In the genomic region with DNA sequence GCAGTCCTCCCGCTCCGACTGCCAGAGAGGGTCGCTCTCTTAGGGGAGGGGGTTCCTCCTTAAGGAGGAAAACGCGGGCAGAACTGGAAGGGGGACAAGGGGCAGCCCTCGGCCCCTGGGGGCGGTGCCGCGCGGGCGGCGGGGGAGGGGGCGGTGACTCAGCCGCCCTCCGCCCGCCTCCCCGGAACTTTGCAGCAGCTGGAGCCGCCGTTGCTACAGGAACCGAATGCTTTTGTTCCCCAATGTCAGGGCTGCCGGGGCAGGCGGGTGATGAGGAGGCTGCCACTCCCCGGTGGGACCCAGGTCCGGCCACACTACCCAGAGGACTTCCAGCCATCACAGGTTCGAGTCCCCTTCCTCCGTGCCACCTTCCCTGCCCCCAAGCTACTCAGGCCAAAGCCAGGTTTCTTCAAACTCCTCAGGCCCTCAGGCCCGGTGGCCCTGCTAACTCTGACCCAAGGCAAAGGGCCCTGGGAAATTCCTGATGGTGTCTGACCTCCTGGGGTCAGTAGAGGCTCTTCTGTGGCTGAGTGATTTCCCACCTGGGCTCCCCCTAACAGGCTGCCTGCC, we compare ENCODE assay signal across 8 cellular contexts. TPM values are rescaled to one million over a fixed set of nuclear protein-coding genes. Genes with fewer than 3 reads are reported as not detected.
DNase-seq lines count a peak whose midpoint lies in the region; ATAC-seq and TF ChIP-seq lines count a peak whose summit lies in the region.

No MANE protein-coding gene starts in this region.

- H3K9ac ChIP-seq in BLaER1 treated with 17β-estradiol and CSF1 and Interleukin-3, amounts not matched to agents 10 nM and 100 nM: peak overlapping the region; percentile 40 to 80 (median 72); a peak in 21 of 22 replicates
- H3K9ac ChIP-seq in SU-DHL-6 (ENCODE audit: low read length): no peak overlapping the region

- TF ChIP-seq CTCF in SU-DHL-6 (IDR thresholded peaks at IDR 0.05; ENCODE audit: insufficient read depth, low read length, poor library complexity, severe bottlenecking) (no peak), psoas muscle (IDR thresholded peaks at IDR 0.05) (no peak)

- H3F3A ChIP-seq in SU-DHL-6 (ENCODE audit: insufficient read depth): peaks cover 7% of the 10 kb centered on the region

- ATAC-seq in activated naive CD8-positive, alpha-beta T cell treated with anti-CD3 and anti-CD28 coated beads, Interleukin-2, amount 50 U/mL, for 24 hours: peak; percentile 33
- ATAC-seq in left ventricle myocardium superior (peak; percentile 62), psoas muscle (peak; percentile 22 to 34 (median 29)), HG03095 (IDR thresholded peaks at IDR 0.05; ENCODE audit: unreplicated experiment) (no peak)

- 10% methylated on average over 16 to 27 of the region's 27 CpGs for WGBS in psoas muscle, 3 donors

- peaks cover 23 to 63% (median 52%) of the 10 kb centered on the region in 10 experiments for H3K4me1 ChIP-seq in BLaER1 treated with 17β-estradiol and CSF1 and Interleukin-3, amounts not matched to agents 10 nM and 100 nM
- H3K4me1 ChIP-seq in psoas muscle: peaks cover 11% of the 10 kb centered on the region

- intact Hi-C loops in left ventricle myocardium superior (cut with micrococcal nuclease) (no loop called here), psoas muscle (cut with DNase I) (no loop called here)

- peak; percentile 71 for DNase-seq in HuH-7.5 (ENCODE audit: low spot score)
- peak; percentile 61 for DNase-seq in activated naive CD8-positive, alpha-beta T cell treated with anti-CD3 and anti-CD28 coated beads, Interleukin-2, amount 50 U/mL, for 24 hours
- DNase-seq in left ventricle myocardium superior: peak; percentile 75
- peak; percentile 61 to 82 for DNase-seq in psoas muscle
- no peak for DNase-seq in NCI-H1694 (lab: John Stamatoyannopoulos, UW)

- H3K9me3 ChIP-seq in BLaER1 treated with 17β-estradiol and CSF1 and Interleukin-3, amounts not matched to agents 10 nM and 100 nM (replicated peaks in 1 of 11): no peaks in the 10 kb centered on the region
- no peaks in the 10 kb centered on the region for H3K9me3 ChIP-seq in SU-DHL-6 (ENCODE audit: insufficient read depth, low read length)
- no peaks in the 10 kb centered on the region for H3K9me3 ChIP-seq in psoas muscle

- no peaks in the 10 kb centered on the region for H3K9me2 ChIP-seq in SU-DHL-6 (replicated peaks; ENCODE audit: insufficient read depth, low read length)

- H3K27ac Mint-ChIP-seq in activated naive CD8-positive, alpha-beta T cell treated with anti-CD3 and anti-CD28 coated beads, Interleukin-2, amount 50 U/mL, for 24 hours: no peak overlapping the region

- peaks cover 0 to 56% (median 12%) of the 10 kb centered on the region in 11 experiments; a peak in 11 of 22 replicates for H4K20me1 ChIP-seq in BLaER1 treated with 17β-estradiol and CSF1 and Interleukin-3, amounts not matched to agents 10 nM and 100 nM
- peaks cover 7% of the 10 kb centered on the region for H4K20me1 ChIP-seq in SU-DHL-6 (ENCODE audit: low read depth, low read length)

- H3K4me2 ChIP-seq in BLaER1 treated with 17β-estradiol and CSF1 and Interleukin-3, amounts not matched to agents 10 nM and 100 nM: peak overlapping the region; percentile 94 to 99 (median 97)
- H3K4me2 ChIP-seq in SU-DHL-6 (ENCODE audit: low read depth, low read length, poor library complexity, severe bottlenecking): peak overlapping the region; percentile 32

- H2AFZ ChIP-seq in SU-DHL-6 (ENCODE audit: low read depth, low read length, severe bottlenecking): no peak overlapping the region

- peak overlapping the region; percentile 34 for H3K4me3 Mint-ChIP-seq in activated naive CD8-positive, alpha-beta T cell treated with anti-CD3 and anti-CD28 coated beads, Interleukin-2, amount 50 U/mL, for 24 hours

- peak overlapping the region in 7 of 11 experiments; percentile 25 to 63 (median 56); a peak in 14 of 22 replicates for H3K27ac ChIP-seq in BLaER1 treated with 17β-estradiol and CSF1 and Interleukin-3, amounts not matched to agents 10 nM and 100 nM
- H3K27ac ChIP-seq in SU-DHL-6 (ENCODE audit: low read depth, low read length) (no peak overlapping the region), psoas muscle (no peak overlapping the region)

- no peaks in the 10 kb centered on the region for H3K79me2 ChIP-seq in SU-DHL-6 (ENCODE audit: insufficient read depth, low read length)

- H3K4me3 ChIP-seq in BLaER1 treated with 17β-estradiol and CSF1 and Interleukin-3, amounts not matched to agents 10 nM and 100 nM: peak overlapping the region; percentile 50 to 79 (median 66)
- H3K4me3 ChIP-seq in SU-DHL-6 (ENCODE audit: insufficient read depth, low read length, poor library complexity, severe bottlenecking): no peak overlapping the region
- peak overlapping the region; percentile 58 for H3K4me3 ChIP-seq in psoas muscle

- no peaks in the 10 kb centered on the region for H3K36me3 ChIP-seq in BLaER1 treated with 17β-estradiol and CSF1 and Interleukin-3, amounts not matched to agents 10 nM and 100 nM
- H3K36me3 ChIP-seq in SU-DHL-6 (ENCODE audit: low read length) (no peaks in the 10 kb centered on the region), psoas muscle (ENCODE audit: insufficient read depth in 1 of 2, low read depth in 1 of 2) (no peaks in the 10 kb centered on the region)

- no peaks in the 10 kb centered on the region for H3K9me3 Mint-ChIP-seq in activated naive CD8-positive, alpha-beta T cell treated with anti-CD3 and anti-CD28 coated beads, Interleukin-2, amount 50 U/mL, for 24 hours

- H3K27me3 ChIP-seq in BLaER1 treated with 17β-estradiol and CSF1 and Interleukin-3, amounts not matched to agents 10 nM and 100 nM: peaks cover 9 to 48% (median 18%) of the 10 kb centered on the region in 11 experiments; a peak in 18 of 22 replicates
- H3K27me3 ChIP-seq in SU-DHL-6 (ENCODE audit: low read length): no peaks in the 10 kb centered on the region
- peaks cover 0 to 28% (median 23%) of the 10 kb centered on the region in 3 donors for H3K27me3 ChIP-seq in psoas muscle (ENCODE audit: insufficient read depth in 3 of 3, low read length in 2 of 3)

- H3K4me1 Mint-ChIP-seq in activated naive CD8-positive, alpha-beta T cell treated with anti-CD3 and anti-CD28 coated beads, Interleukin-2, amount 50 U/mL, for 24 hours: peaks cover 23% of the 10 kb centered on the region

- no peaks in the 10 kb centered on the region for H3K36me3 Mint-ChIP-seq in activated naive CD8-positive, alpha-beta T cell treated with anti-CD3 and anti-CD28 coated beads, Interleukin-2, amount 50 U/mL, for 24 hours (ENCODE audit: low read depth)

- H3K27me3 Mint-ChIP-seq in activated naive CD8-positive, alpha-beta T cell treated with anti-CD3 and anti-CD28 coated beads, Interleukin-2, amount 50 U/mL, for 24 hours: peaks cover 25% of the 10 kb centered on the region

RNA-seq across cellular contexts. Expression of gene ADGRB2, which starts 3.2 kb away (rescaled TPM):
- total RNA-seq in left ventricle myocardium superior: 10.0 TPM
- 1 to 10 TPM in 3 of 4 donors, under 1 TPM in 1; 0.61 to 1.8 (median 1.2) TPM for total RNA-seq in psoas muscle
- polyA plus RNA-seq in psoas muscle: under 1 TPM; 0.44 to 0.73 (median 0.65) TPM

RNA-seq across cellular contexts. Expression of gene SPOCD1, which starts 54.8 kb away (rescaled TPM):
- total RNA-seq in left ventricle myocardium superior (not detected), psoas muscle (under 1 TPM in 2 of 4 donors, not detected in 2; 0.15 to 0.32 TPM)
- 1 to 10 TPM in 1 of 3 donors, under 1 TPM in 2; 0.05 to 2.5 (median 0.08) TPM for polyA plus RNA-seq in psoas muscle

RNA-seq across cellular contexts. Expression of gene COL16A1, which starts 57.2 kb away (rescaled TPM):
- total RNA-seq in left ventricle myocardium superior (16.1 TPM), psoas muscle (10 to 100 TPM in 1 of 4 donors, 1 to 10 TPM in 3; 6.1 to 14.2 (median 8.4) TPM)
- polyA plus RNA-seq in psoas muscle: 1 to 10 TPM; 2.9 to 4.1 (median 3.5) TPM

Comparison
In these comparisons a context has a peak if more than half of its experiments do, and no peak if none do; other contexts are left out.
1. H3K27ac ChIP-seq: peak in BLaER1 treated with 17β-estradiol and CSF1 and Interleukin-3, amounts not matched to agents 10 nM and 100 nM (7 of 11); none in SU-DHL-6 (single experiment) and psoas muscle (single experiment).